In the genomic region with DNA sequence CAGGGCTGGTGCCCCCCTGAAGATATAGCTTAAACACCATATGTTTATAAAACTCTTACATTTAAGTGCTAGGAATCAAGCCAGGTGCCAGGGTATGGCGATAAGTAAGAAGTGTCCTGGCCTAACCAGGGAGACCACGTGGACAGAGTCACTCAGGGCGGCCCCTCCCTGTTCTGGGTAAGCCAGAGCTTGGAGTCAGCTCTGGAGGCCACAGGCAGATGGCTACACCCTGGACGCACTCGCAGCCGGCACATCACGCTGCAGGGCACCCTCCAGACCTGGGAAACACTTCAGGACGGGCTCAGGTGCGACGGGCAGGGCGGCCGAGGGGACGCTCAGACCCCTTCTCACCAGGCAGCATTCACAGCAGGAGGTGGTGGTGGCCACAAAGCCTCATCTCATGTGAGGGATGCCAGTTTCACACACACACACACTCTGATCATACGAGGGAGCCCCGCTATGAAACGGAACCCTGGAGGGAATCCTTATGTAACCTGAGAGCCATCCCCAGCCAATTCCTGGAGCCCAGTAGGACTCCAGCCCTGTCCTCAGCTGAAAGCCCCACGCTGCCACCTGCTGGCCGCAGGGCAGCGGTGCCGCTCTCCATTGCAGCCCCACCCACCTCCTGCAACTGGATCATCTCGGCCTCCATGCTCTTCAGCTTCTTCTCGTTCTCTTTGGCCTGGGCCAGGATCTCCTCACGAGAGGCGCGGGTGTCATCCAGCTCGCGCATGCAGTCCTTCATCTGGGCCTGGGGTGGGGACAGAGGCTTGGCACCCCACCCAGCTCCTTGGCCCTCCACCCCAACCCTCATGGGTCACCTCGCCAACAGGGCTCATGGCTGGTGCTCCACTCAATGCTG, we compare ENCODE assay signal across 8 cellular contexts. TPM values are rescaled to one million over a fixed set of nuclear protein-coding genes. Genes with fewer than 3 reads are reported as not detected.
DNase-seq lines count a peak whose midpoint lies in the region; ATAC-seq and TF ChIP-seq lines count a peak whose summit lies in the region.

No MANE protein-coding gene starts in this region.

- peak overlapping the region; percentile 67 for H3K27ac Mint-ChIP-seq in activated CD4-positive, alpha-beta T cell treated with anti-CD3 and anti-CD28 coated beads for 36 hours

- H3K9ac ChIP-seq in liver (ENCODE audit: low read depth in 1 of 2, low read length in 2 of 2), result no peak overlapping the region

- peaks cover 7 to 24% (median 16%) of the 10 kb centered on the region in 4 donors for H3K4me1 ChIP-seq in liver (ENCODE audit: control insufficient read depth in 4 of 4, insufficient read depth in 4 of 4, low read length in 3 of 4)

- H3K36me3 ChIP-seq in liver (ENCODE audit: control insufficient read depth in 4 of 4, insufficient read depth in 3 of 4, low read depth in 1 of 4, low read length in 3 of 4), result peaks cover 33 to 66% (median 53%) of the 10 kb centered on the region in 4 donors

- DNase-seq in SIG-M5 treated with dmso at 0.1 percent for 504 hours (lab: John Stamatoyannopoulos, UW; ENCODE audit: unreplicated experiment), result peak; percentile 38
- no peak for DNase-seq in SIG-M5 (lab: John Stamatoyannopoulos, UW)
- peak; percentile 6 for DNase-seq in NCI-H226
- peak; percentile 83 for DNase-seq in activated CD4-positive, alpha-beta T cell treated with anti-CD3 and anti-CD28 coated beads for 36 hours
- peak; percentile 92 for DNase-seq in choroid plexus epithelial cell (ENCODE audit: low read depth)
- peak; percentile 74 for DNase-seq in stimulated activated CD4-positive, alpha-beta T cell treated with anti-CD3 and anti-CD28 coated beads, Interleukin-4, amount 100 ng/mL, for 1 hour

- H3K27me3 Mint-ChIP-seq in activated CD4-positive, alpha-beta T cell treated with anti-CD3 and anti-CD28 coated beads for 36 hours, result no peaks in the 10 kb centered on the region

- CTCF ChIA-PET in activated CD4-positive, alpha-beta T cell treated with anti-CD3 and anti-CD28 coated beads for 36 hours (lab: Charles Lee), result interaction anchor here (0.8 to 4.4 kb wide), 16 partner anchors 8 to 962 kb away, joined by 3 to 44 read pairs (median 4); a partner anchor contains a TSS

- H3K9me3 Mint-ChIP-seq in activated CD4-positive, alpha-beta T cell treated with anti-CD3 and anti-CD28 coated beads for 36 hours (ENCODE audit: low read depth), result no peaks in the 10 kb centered on the region

- peak; percentile 89 for ATAC-seq in activated CD4-positive, alpha-beta T cell treated with anti-CD3 and anti-CD28 coated beads for 36 hours
- no peak for ATAC-seq in GM18517 (IDR thresholded peaks at IDR 0.05; ENCODE audit: unreplicated experiment)

- intact Hi-C loops in activated CD4-positive, alpha-beta T cell treated with anti-CD3 and anti-CD28 coated beads for 36 hours (cut with DNase I, micrococcal nuclease), result no loop called here

- H3K36me3 Mint-ChIP-seq in activated CD4-positive, alpha-beta T cell treated with anti-CD3 and anti-CD28 coated beads for 36 hours (ENCODE audit: low read depth), result peaks cover 69% of the 10 kb centered on the region

- no peaks in the 10 kb centered on the region for H3K9me3 ChIP-seq in liver (ENCODE audit: control insufficient read depth in 4 of 4, low read length in 3 of 4)

- peak; percentile 92 to 93 for TF ChIP-seq RAD21 in liver (IDR thresholded peaks at IDR 0.05)

- no peak overlapping the region for H3K4me3 Mint-ChIP-seq in activated CD4-positive, alpha-beta T cell treated with anti-CD3 and anti-CD28 coated beads for 36 hours

- H3K4me3 ChIP-seq in choroid plexus epithelial cell (ENCODE audit: low read depth, low read length), result no peak overlapping the region
- H3K4me3 ChIP-seq in liver (ENCODE audit: low read depth in 1 of 3, low read length in 3 of 3), result no peak overlapping the region

- no peaks in the 10 kb centered on the region for H3K27me3 ChIP-seq in liver (ENCODE audit: control insufficient read depth in 4 of 4, insufficient read depth in 4 of 4, low read length in 3 of 4)

- peak; percentile 98 for TF ChIP-seq CTCF in choroid plexus epithelial cell (conservative IDR thresholded peaks at IDR 0.05; ENCODE audit: low read depth, low read length)
- TF ChIP-seq CTCF in liver (IDR thresholded peaks at IDR 0.05; ENCODE audit: low read depth, low read length, missing input control), result peak; percentile 95

- POLR2A ChIA-PET in activated CD4-positive, alpha-beta T cell treated with anti-CD3 and anti-CD28 coated beads for 36 hours (lab: Charles Lee), result interaction anchor here (1.4 to 1.6 kb wide), 2 partner anchors 196 to 243 kb away, joined by 3 to 4 read pairs; a partner anchor contains a TSS

- peak overlapping the region; percentile 24 to 51 for H3K27ac ChIP-seq in liver (ENCODE audit: low read depth in 1 of 2, low read length in 2 of 2)

- H3K4me1 Mint-ChIP-seq in activated CD4-positive, alpha-beta T cell treated with anti-CD3 and anti-CD28 coated beads for 36 hours, result peaks cover 17% of the 10 kb centered on the region

- WGBS in liver, result 42% methylated on average over 28 of the region's 28 CpGs

TF ChIP-seq in liver, 16 proteins besides CTCF, POLR2A, EP300 and RAD21:
- no peak for TF ChIP-seq FOXA2 (IDR thresholded peaks at IDR 0.05)
- no peak for TF ChIP-seq HNF4G (IDR thresholded peaks at IDR 0.05)
- peak in 1 of 2 donors; percentile 37 for TF ChIP-seq RXRA (IDR thresholded peaks at IDR 0.05)
- TF ChIP-seq, protein P1, sequence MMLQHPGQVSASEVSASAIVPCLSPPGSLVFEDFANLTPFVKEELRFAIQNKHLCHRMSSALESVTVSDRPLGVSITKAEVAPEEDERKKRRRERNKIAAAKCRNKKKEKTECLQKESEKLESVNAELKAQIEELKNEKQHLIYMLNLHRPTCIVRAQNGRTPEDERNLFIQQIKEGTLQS (IDR thresholded peaks at IDR 0.05), result no peak
- TF ChIP-seq, protein P2, sequence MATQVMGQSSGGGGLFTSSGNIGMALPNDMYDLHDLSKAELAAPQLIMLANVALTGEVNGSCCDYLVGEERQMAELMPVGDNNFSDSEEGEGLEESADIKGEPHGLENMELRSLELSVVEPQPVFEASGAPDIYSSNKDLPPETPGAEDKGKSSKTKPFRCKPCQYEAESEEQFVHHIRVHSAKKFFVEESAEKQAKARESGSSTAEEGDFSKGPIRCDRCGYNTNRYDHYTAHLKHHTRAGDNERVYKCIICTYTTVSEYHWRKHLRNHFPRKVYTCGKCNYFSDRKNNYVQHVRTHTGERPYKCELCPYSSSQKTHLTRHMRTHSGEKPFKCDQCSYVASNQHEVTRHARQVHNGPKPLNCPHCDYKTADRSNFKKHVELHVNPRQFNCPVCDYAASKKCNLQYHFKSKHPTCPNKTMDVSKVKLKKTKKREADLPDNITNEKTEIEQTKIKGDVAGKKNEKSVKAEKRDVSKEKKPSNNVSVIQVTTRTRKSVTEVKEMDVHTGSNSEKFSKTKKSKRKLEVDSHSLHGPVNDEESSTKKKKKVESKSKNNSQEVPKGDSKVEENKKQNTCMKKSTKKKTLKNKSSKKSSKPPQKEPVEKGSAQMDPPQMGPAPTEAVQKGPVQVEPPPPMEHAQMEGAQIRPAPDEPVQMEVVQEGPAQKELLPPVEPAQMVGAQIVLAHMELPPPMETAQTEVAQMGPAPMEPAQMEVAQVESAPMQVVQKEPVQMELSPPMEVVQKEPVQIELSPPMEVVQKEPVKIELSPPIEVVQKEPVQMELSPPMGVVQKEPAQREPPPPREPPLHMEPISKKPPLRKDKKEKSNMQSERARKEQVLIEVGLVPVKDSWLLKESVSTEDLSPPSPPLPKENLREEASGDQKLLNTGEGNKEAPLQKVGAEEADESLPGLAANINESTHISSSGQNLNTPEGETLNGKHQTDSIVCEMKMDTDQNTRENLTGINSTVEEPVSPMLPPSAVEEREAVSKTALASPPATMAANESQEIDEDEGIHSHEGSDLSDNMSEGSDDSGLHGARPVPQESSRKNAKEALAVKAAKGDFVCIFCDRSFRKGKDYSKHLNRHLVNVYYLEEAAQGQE (IDR thresholded peaks at IDR 0.05), result no peak
- TF ChIP-seq TAF1 (conservative IDR thresholded peaks at IDR 0.05), result no peak
- no peak for TF ChIP-seq EGR1 (IDR thresholded peaks at IDR 0.05; ENCODE audit: low read depth in 2 of 2)

RNA-seq across cellular contexts. Expression of a gene that starts 33.4 kb away (rescaled TPM):
- total RNA-seq in activated CD4-positive, alpha-beta T cell treated with anti-CD3 and anti-CD28 coated beads for 36 hours, result 10 to 100 TPM; 32.0 to 37.2 TPM
- total RNA-seq in liver, result 100 to 1,000 TPM in 1 of 2 donors, 1 to 10 TPM in 1; 7.7 to 129 TPM
- polyA plus RNA-seq in liver, result 10 to 100 TPM; 57.7 to 61.3 TPM

RNA-seq across cellular contexts. Expression of a gene that starts 47.0 kb away (rescaled TPM):
- total RNA-seq in activated CD4-positive, alpha-beta T cell treated with anti-CD3 and anti-CD28 coated beads for 36 hours, result 10 to 100 TPM; 64.5 TPM
- 10 to 100 TPM; 14.3 to 77.2 TPM for total RNA-seq in liver
- 10 to 100 TPM; 20.0 to 23.4 TPM for polyA plus RNA-seq in liver
